In genomic region chr12:93618891-93619410, GRCh38 we compare ENCODE assay signal across 2 cellular contexts.
TF ChIP-seq lines count a peak whose summit lies in the region.

No MANE protein-coding gene starts in this region.

TF ChIP-seq in IMR-90, 13 proteins besides CTCF, POLR2A, EP300 and RAD21:
- TF ChIP-seq RCOR1 (IDR thresholded peaks at IDR 0.05; ENCODE audit: insufficient replicate concordance, low read length) (no peak), SMC3 (IDR thresholded peaks at IDR 0.05; ENCODE audit: low read depth, low read length) (no peak), MXI1 (IDR thresholded peaks at IDR 0.05; ENCODE audit: borderline replicate concordance, low read depth, low read length) (no peak), NFE2L2 (IDR thresholded peaks at IDR 0.05; ENCODE audit: low read depth, low read length) (no peak), ELK1 (IDR thresholded peaks at IDR 0.05; ENCODE audit: borderline replicate concordance, low read depth, low read length) (no peak), RFX5 (IDR thresholded peaks at IDR 0.05; ENCODE audit: low read depth, low read length) (no peak)

TF ChIP-seq in H1, 55 proteins besides CTCF, POLR2A, EP300 and RAD21:
- TF ChIP-seq CREB1 (IDR thresholded peaks at IDR 0.05) (no peak), HDAC2 (IDR thresholded peaks at IDR 0.05; ENCODE audit: borderline replicate concordance in 1 of 2, low read depth in 2 of 2, low read length in 2 of 2) (no peak), RNF2 (IDR thresholded peaks at IDR 0.05; ENCODE audit: borderline replicate concordance, low read depth, low read length, missing control alignments, poor library complexity, severe bottlenecking) (no peak)
